9 cellular contexts compared by ENCODE assay signal in the genomic region with DNA sequence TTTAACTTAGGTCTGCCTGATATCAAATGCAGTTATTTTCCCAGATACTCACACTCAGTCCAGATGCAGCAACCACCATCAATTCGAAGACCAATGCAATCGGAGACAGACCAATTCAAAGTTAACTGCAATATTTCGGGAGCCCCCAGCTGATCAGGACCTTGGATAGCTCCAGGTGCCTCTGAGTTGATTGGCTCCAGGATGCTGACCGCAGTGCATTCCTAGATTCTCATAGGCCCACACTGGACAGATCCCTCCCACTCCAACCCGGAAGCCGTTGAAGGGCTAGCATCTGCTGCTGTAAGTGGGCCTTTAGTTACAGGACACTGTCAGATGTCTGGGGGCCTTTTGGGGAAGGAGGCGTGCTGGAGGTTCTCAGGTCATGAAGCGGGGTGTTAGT.
DNase-seq lines count a peak whose midpoint lies in the region; ATAC-seq and TF ChIP-seq lines count a peak whose summit lies in the region.
"Had no signal": no experiment of that assay in that cellular context is flagged by ENCODE, and none has a peak within 500 bp of the region (broad histone marks: within the 10 kb centered on the region; RNA-seq: fewer than 3 reads in every experiment).

No MANE protein-coding gene starts in this region.

- no peak overlapping the region for H3K27ac ChIP-seq in caudate nucleus (ENCODE audit: low read depth, low read length)
- H3K27ac ChIP-seq: tibial nerve had no signal

- no peak overlapping the region for H3K4me3 Mint-ChIP-seq in Calu3 (ENCODE audit: low read depth, unreplicated experiment)

- peaks cover 77% of the 10 kb centered on the region for H3K27me3 Mint-ChIP-seq in Calu3 (ENCODE audit: unreplicated experiment)

- H3K9me3 Mint-ChIP-seq in Calu3 (ENCODE audit: low read depth, unreplicated experiment), result no peaks in the 10 kb centered on the region

- intact Hi-C loops in Calu3 (cut with micrococcal nuclease; ENCODE audit: unreplicated experiment), result no loop called here

- CTCF ChIA-PET in Calu3 (lab: Charles Lee), result no interaction called here

- no peaks in the 10 kb centered on the region for H3K4me1 Mint-ChIP-seq in Calu3 (ENCODE audit: low read depth, unreplicated experiment)

- no peaks in the 10 kb centered on the region for H3K36me3 Mint-ChIP-seq in Calu3 (ENCODE audit: insufficient read depth, unreplicated experiment)

- H3K27ac Mint-ChIP-seq in Calu3 (ENCODE audit: unreplicated experiment), result no peak overlapping the region

- DNase-seq in Calu3 (peak; percentile 52), KBM-7 (peak; percentile 74), germinal center (ENCODE audit: low spot score) (peak; percentile 76), NCI-H146 treated with DMSO at 0.1 percent for 48 hours (lab: John Stamatoyannopoulos, UW; ENCODE audit: unreplicated experiment) (no peak), caudate nucleus (lab: John Stamatoyannopoulos, UW) (no peak)
- peak; percentile 32 to 54 for DNase-seq in activated CD4-positive, alpha-beta T cell treated with anti-CD3 and anti-CD28 coated beads, Interleukin-2, amount 50 U/mL, for 48 hours
- DNase-seq in stimulated activated CD4-positive, alpha-beta T cell treated with anti-CD3 and anti-CD28 coated beads, Interleukin-12 subunit alpha, Interleukin-12 subunit beta, amount 100 ng/mL, for 4 hours, result peak; percentile 19

- no TSS peak for BruUV-seq in Calu3 (replicated peaks; lab: Mats Ljungman, UMichigan)

- no peak for ATAC-seq in HG03571 (IDR thresholded peaks at IDR 0.05; ENCODE audit: unreplicated experiment)

- in situ Hi-C loops in KBM-7 (cut with MboI; ENCODE audit: low pct_unique_long_range_greater_than_20kb, low sequenced_read_pairs), result no loop called here

- TF ChIP-seq CTCF in Calu3 (IDR thresholded peaks at IDR 0.05; ENCODE audit: unreplicated experiment), result no peak

Comparison
In these comparisons a context has a peak if more than half of its experiments do, and no peak if none do; other contexts are left out.
1. DNase-seq: peak in Calu3 (single experiment), KBM-7 (single experiment), activated CD4-positive, alpha-beta T cell treated with anti-CD3 and anti-CD28 coated beads, Interleukin-2, amount 50 U/mL, for 48 hours (2 of 2), germinal center (single experiment) and stimulated activated CD4-positive, alpha-beta T cell treated with anti-CD3 and anti-CD28 coated beads, Interleukin-12 subunit alpha, Interleukin-12 subunit beta, amount 100 ng/mL, for 4 hours (single experiment); none in NCI-H146 treated with DMSO at 0.1 percent for 48 hours (single experiment) and caudate nucleus (0 of 61).